Comparison of ENCODE assay signal across 18 cellular contexts in the genomic region with DNA sequence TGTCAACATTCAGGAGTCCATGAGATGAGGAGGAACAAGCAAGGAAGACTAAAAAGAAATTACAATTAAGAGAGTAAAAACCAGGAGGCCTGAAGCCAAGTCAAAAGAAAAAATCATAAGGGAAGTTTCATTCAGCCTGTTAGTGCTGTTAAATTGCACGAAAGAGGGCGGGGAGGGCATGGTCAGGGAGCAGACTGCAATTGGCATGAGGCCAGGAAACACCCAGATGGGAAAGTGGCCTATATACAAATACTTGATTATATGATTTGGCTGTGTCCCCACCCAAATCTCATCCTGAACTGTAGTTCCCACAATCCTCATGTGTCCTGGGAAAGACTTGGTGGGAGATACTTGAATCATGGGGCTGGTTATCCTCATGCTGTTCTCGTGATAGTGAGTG. TPM values are rescaled to one million over a fixed set of nuclear protein-coding genes. Genes with fewer than 3 reads are reported as not detected.
DNase-seq lines count a peak whose midpoint lies in the region; ATAC-seq and TF ChIP-seq lines count a peak whose summit lies in the region.
"Had no signal": no experiment of that assay in that cellular context is flagged by ENCODE, and none has a peak within 500 bp of the region (broad histone marks: within the 10 kb centered on the region; RNA-seq: fewer than 3 reads in every experiment).

No MANE protein-coding gene starts in this region.

- 52 to 60% methylated on average over 3 of the region's 3 CpGs for WGBS in testis, 2 donors

- H3K9me3 ChIP-seq in testis: no peaks in the 10 kb centered on the region

- peak in 2 of 3 experiments; percentile 18 to 50 for DNase-seq in NCI-H1417 (lab: John Stamatoyannopoulos, UW)
- DNase-seq in NCI-H1417 treated with DMSO at 0.1 percent for 48 hours (lab: John Stamatoyannopoulos, UW): no peak
- DNase-seq in COLO668 (lab: John Stamatoyannopoulos, UW; ENCODE audit: unreplicated experiment): peak; percentile 42
- DNase-seq in NCI-H1694 treated with DMSO at 0.1 percent for 48 hours (lab: John Stamatoyannopoulos, UW): peak; percentile 4
- peak; percentile 2 for DNase-seq in epithelial cell of esophagus (ENCODE audit: low read depth)
- no peak for DNase-seq in testis
- no peak for DNase-seq in amniotic stem cell (lab: John Stamatoyannopoulos, UW)
- DNase-seq: 8988T; CD8-positive, alpha-beta memory T cell; EL; KG1; NCI-H187 treated with DMSO at 0.1 percent for 48 hours; NCI-H226; NCI-H526 treated with DMSO at 0.1 percent for 48 hours had no signal

- no peak for ATAC-seq in GM21786 (IDR thresholded peaks at IDR 0.05; ENCODE audit: unreplicated experiment)
- ATAC-seq: Panc1, Right ventricle myocardium inferior had no signal

- no peak overlapping the region for H3K27ac ChIP-seq in testis
- H3K27ac ChIP-seq: SK-N-MC had no signal

- H3K27me3 ChIP-seq in testis: no peaks in the 10 kb centered on the region

- H3K4me3 ChIP-seq in epithelial cell of esophagus (ENCODE audit: low read length): no peak overlapping the region
- no peak overlapping the region for H3K4me3 ChIP-seq in testis
- H3K4me3 ChIP-seq: SK-N-MC had no signal

- intact Hi-C loops in testis (cut with DNase I; ENCODE audit: low total_unique reads): no loop called here

- H3K36me3 ChIP-seq in testis (ENCODE audit: low read depth, missing control alignments): no peaks in the 10 kb centered on the region

- TF ChIP-seq CTCF in epithelial cell of esophagus (IDR thresholded peaks at IDR 0.05; ENCODE audit: insufficient read depth, low read depth, low read length, missing control alignments): no peak
- TF ChIP-seq CTCF in testis (IDR thresholded peaks at IDR 0.05): no peak

- TF ChIP-seq POLR2A in testis (IDR thresholded peaks at IDR 0.05): no peak

- H3K4me1 ChIP-seq in testis: no peaks in the 10 kb centered on the region

RNA-seq across cellular contexts. Expression of a gene that starts 43.9 kb away (rescaled TPM):
- total RNA-seq in testis: 1 to 10 TPM in 1 of 2 donors, not detected in 1; 3.7 TPM
- polyA plus RNA-seq in testis (ENCODE audit: insufficient read depth, low read depth, low replicate concordance): 2.5 TPM

Comparison
In these comparisons a context has a peak if more than half of its experiments do, and no peak if none do; other contexts are left out.
1. DNase-seq: peak in NCI-H1417 (2 of 3), COLO668 (single experiment), NCI-H1694 treated with DMSO at 0.1 percent for 48 hours (single experiment) and epithelial cell of esophagus (single experiment); none in NCI-H1417 treated with DMSO at 0.1 percent for 48 hours (single experiment), testis (single experiment) and amniotic stem cell (single experiment).